In genomic region chr13:42970824-42971669, GRCh38 we compare ENCODE assay signal across 8 cellular contexts. TPM values are rescaled to one million over a fixed set of nuclear protein-coding genes. Genes with fewer than 3 reads are reported as not detected.
A peak's percentile ranks its signal among the peaks of the same experiment; 100 is the strongest.
DNase-seq lines count a peak whose midpoint lies in the region; ATAC-seq and TF ChIP-seq lines count a peak whose summit lies in the region.

No MANE protein-coding gene starts in this region.

- in situ Hi-C loops in astrocyte of the spinal cord (cut with HindIII; ENCODE audit: low sequenced_read_pairs), result no loop called here

- H3K36me3 ChIP-seq in BE2C, result no peaks in the 10 kb centered on the region

- peaks cover 15% of the 10 kb centered on the region for H3K4me1 ChIP-seq in BE2C

- DNase-seq in BE2C (peak; percentile 49), SK-N-DZ (ENCODE audit: low spot score) (peak; percentile 45), astrocyte of the spinal cord (ENCODE audit: low read depth, low spot score) (peak; percentile 49), inferior parietal cortex (ENCODE audit: extremely low spot score) (peak; percentile 48), ecto neural progenitor cell (ENCODE audit: low spot score) (no peak)
- peak; percentile 19 for DNase-seq in stimulated activated CD8-positive, alpha-beta memory T cell treated with anti-CD3 and anti-CD28 coated beads, Interleukin-12 subunit alpha, Interleukin-12 subunit beta, amount 100 ng/mL, for 1 hour (ENCODE audit: low read depth)

- peak; percentile 91 for TF ChIP-seq CTCF in BE2C (IDR thresholded peaks at IDR 0.05; ENCODE audit: low read depth, low read length)
- TF ChIP-seq CTCF in astrocyte of the spinal cord (IDR thresholded peaks at IDR 0.05; ENCODE audit: low read depth, low read length), result peak; percentile 81

- no peaks in the 10 kb centered on the region for H3K9me3 ChIP-seq in BE2C

- H3K4me3 ChIP-seq in BE2C (ENCODE audit: low read depth, low read length) (no peak overlapping the region), astrocyte of the spinal cord (ENCODE audit: low read depth, low read length) (no peak overlapping the region)

- H3K27me3 ChIP-seq in BE2C, result no peaks in the 10 kb centered on the region

- ATAC-seq in GM18519 (IDR thresholded peaks at IDR 0.05; ENCODE audit: low FRiP score, unreplicated experiment) (peak; percentile 48), HG03432 (IDR thresholded peaks at IDR 0.05; ENCODE audit: unreplicated experiment) (peak; percentile 61)

RNA-seq across cellular contexts. Expression of gene EPSTI1, which starts 21.0 kb away (rescaled TPM):
- 3.2 TPM for polyA plus RNA-seq in BE2C (2012; ENCODE audit: insufficient read depth, insufficient read length, low read depth)
- polyA plus RNA-seq in SK-N-DZ (2014; cell fraction: cytosol; rRNA removed), result not detected in 2 replicates
- polyA plus RNA-seq in SK-N-DZ (2014; cell fraction: nucleus; rRNA removed), result not detected in 2 replicates

RNA-seq across cellular contexts. Expression of gene DNAJC15, which starts 52.3 kb away (rescaled TPM):
- polyA plus RNA-seq in BE2C (2012; ENCODE audit: insufficient read depth, insufficient read length, low read depth), result 0.15 TPM
- polyA plus RNA-seq in SK-N-DZ (2014; cell fraction: cytosol; rRNA removed), result not detected in 2 replicates
- 0.02 TPM in 1 of 2 replicates, not detected in the other for polyA plus RNA-seq in SK-N-DZ (2014; cell fraction: nucleus; rRNA removed)
